8 cellular contexts compared by ENCODE assay signal in genomic region chr1:243483084-243483845, GRCh38.
DNase-seq lines count a peak whose midpoint lies in the region; ATAC-seq and TF ChIP-seq lines count a peak whose summit lies in the region.

No MANE protein-coding gene starts in this region.

- H3K27me3 Mint-ChIP-seq in HFFc6 (ENCODE audit: insufficient read depth) = peaks cover 3% of the 10 kb centered on the region; the same call in 1 of the 2 replicates

- TF ChIP-seq CTCF in HFFc6 (IDR thresholded peaks at IDR 0.05) = peak; percentile 19; the same call in 1 of the 2 replicates

- H3K4me1 ChIP-seq in iPS-18a (ENCODE audit: control insufficient read depth, low read depth, low read length) = peaks cover 14% of the 10 kb centered on the region

- ATAC-seq in activated naive CD4-positive, alpha-beta T cell treated with anti-CD3 and anti-CD28 coated beads, Interleukin-2, amount 50 U/mL, for 72 hours = peak; percentile 26 to 51
- peak; percentile 45 for ATAC-seq in stimulated activated effector memory CD8-positive, alpha-beta T cell treated with anti-CD3 and anti-CD28 coated beads, Interleukin-12 subunit alpha, Interleukin-12 subunit beta, amount 100 ng/mL, for 72 hours

- no peak overlapping the region for H3K27ac ChIP-seq in iPS-18a (ENCODE audit: low read length)

- peak overlapping the region; percentile 58 for H3K4me3 ChIP-seq in iPS-18a (ENCODE audit: low read length)

- H3K36me3 Mint-ChIP-seq in HFFc6 (ENCODE audit: low read depth) = no peaks in the 10 kb centered on the region; the same call in 1 of the 2 replicates
- H3K36me3 Mint-ChIP-seq in activated naive CD4-positive, alpha-beta T cell treated with anti-CD3 and anti-CD28 coated beads, Interleukin-2, amount 50 U/mL, for 72 hours = peaks cover 6% of the 10 kb centered on the region in 2 donors
- peaks cover 7% of the 10 kb centered on the region for H3K36me3 Mint-ChIP-seq in stimulated activated effector memory CD8-positive, alpha-beta T cell treated with anti-CD3 and anti-CD28 coated beads, Interleukin-12 subunit alpha, Interleukin-12 subunit beta, amount 100 ng/mL, for 72 hours

- peaks cover 17% of the 10 kb centered on the region for H3K27me3 ChIP-seq in iPS-18a (ENCODE audit: control insufficient read depth, insufficient read depth, low read length)

- H3K9me3 ChIP-seq in iPS-18a (ENCODE audit: control insufficient read depth, low read depth, low read length) = no peaks in the 10 kb centered on the region

- peak overlapping the region; percentile 72; the same call in 1 of the 2 replicates for H3K27ac Mint-ChIP-seq in HFFc6
- H3K27ac Mint-ChIP-seq in activated naive CD4-positive, alpha-beta T cell treated with anti-CD3 and anti-CD28 coated beads, Interleukin-2, amount 50 U/mL, for 72 hours = peak overlapping the region; percentile 36 to 39
- peak overlapping the region; percentile 86 for H3K27ac Mint-ChIP-seq in stimulated activated effector memory CD8-positive, alpha-beta T cell treated with anti-CD3 and anti-CD28 coated beads, Interleukin-12 subunit alpha, Interleukin-12 subunit beta, amount 100 ng/mL, for 72 hours

- no peaks in the 10 kb centered on the region for H3K9me3 Mint-ChIP-seq in HFFc6
- peaks cover 5 to 6% of the 10 kb centered on the region in 2 donors for H3K9me3 Mint-ChIP-seq in activated naive CD4-positive, alpha-beta T cell treated with anti-CD3 and anti-CD28 coated beads, Interleukin-2, amount 50 U/mL, for 72 hours
- peaks cover 4% of the 10 kb centered on the region for H3K9me3 Mint-ChIP-seq in stimulated activated effector memory CD8-positive, alpha-beta T cell treated with anti-CD3 and anti-CD28 coated beads, Interleukin-12 subunit alpha, Interleukin-12 subunit beta, amount 100 ng/mL, for 72 hours

- DNase-seq in HFFc6 (no peak), GM19238 (ENCODE audit: insufficient read length, low spot score) (no peak), foreskin melanocyte (no peak), NCI-H2107 treated with DMSO at 0.1 percent for 48 hours (lab: John Stamatoyannopoulos, UW; ENCODE audit: unreplicated experiment) (no peak), NCI-H187 treated with DMSO at 0.1 percent for 48 hours (lab: John Stamatoyannopoulos, UW) (no peak)
- peak in 1 of 2 donors; percentile 29 for DNase-seq in activated naive CD4-positive, alpha-beta T cell treated with anti-CD3 and anti-CD28 coated beads, Interleukin-2, amount 50 U/mL, for 72 hours (ENCODE audit: low spot score in 2 of 2)
- no peak for DNase-seq in stimulated activated effector memory CD8-positive, alpha-beta T cell treated with anti-CD3 and anti-CD28 coated beads, Interleukin-12 subunit alpha, Interleukin-12 subunit beta, amount 100 ng/mL, for 72 hours (ENCODE audit: low spot score in 2 of 2)

- H3K4me3 Mint-ChIP-seq in HFFc6 = peak overlapping the region; percentile 54; the same call in 1 of the 2 replicates
- H3K4me3 Mint-ChIP-seq in stimulated activated effector memory CD8-positive, alpha-beta T cell treated with anti-CD3 and anti-CD28 coated beads, Interleukin-12 subunit alpha, Interleukin-12 subunit beta, amount 100 ng/mL, for 72 hours = peak overlapping the region; percentile 68

- H3K4me1 Mint-ChIP-seq in HFFc6 (ENCODE audit: low read depth) = peaks cover 24% of the 10 kb centered on the region
- peaks cover 32% of the 10 kb centered on the region for H3K4me1 Mint-ChIP-seq in stimulated activated effector memory CD8-positive, alpha-beta T cell treated with anti-CD3 and anti-CD28 coated beads, Interleukin-12 subunit alpha, Interleukin-12 subunit beta, amount 100 ng/mL, for 72 hours

- H3K36me3 ChIP-seq in iPS-18a (ENCODE audit: control insufficient read depth, low read depth, low read length) = no peaks in the 10 kb centered on the region

- peak overlapping the region; percentile 29 for H3K9ac ChIP-seq in iPS-18a (ENCODE audit: low read length)
